Comparison of ENCODE assay signal across 1 cellular context in genomic region chr17:40417609-40418427, GRCh38.
A peak's percentile ranks its signal among the peaks of the same experiment; 100 is the strongest.
TF ChIP-seq lines count a peak whose summit lies in the region.

A gene with protein sequence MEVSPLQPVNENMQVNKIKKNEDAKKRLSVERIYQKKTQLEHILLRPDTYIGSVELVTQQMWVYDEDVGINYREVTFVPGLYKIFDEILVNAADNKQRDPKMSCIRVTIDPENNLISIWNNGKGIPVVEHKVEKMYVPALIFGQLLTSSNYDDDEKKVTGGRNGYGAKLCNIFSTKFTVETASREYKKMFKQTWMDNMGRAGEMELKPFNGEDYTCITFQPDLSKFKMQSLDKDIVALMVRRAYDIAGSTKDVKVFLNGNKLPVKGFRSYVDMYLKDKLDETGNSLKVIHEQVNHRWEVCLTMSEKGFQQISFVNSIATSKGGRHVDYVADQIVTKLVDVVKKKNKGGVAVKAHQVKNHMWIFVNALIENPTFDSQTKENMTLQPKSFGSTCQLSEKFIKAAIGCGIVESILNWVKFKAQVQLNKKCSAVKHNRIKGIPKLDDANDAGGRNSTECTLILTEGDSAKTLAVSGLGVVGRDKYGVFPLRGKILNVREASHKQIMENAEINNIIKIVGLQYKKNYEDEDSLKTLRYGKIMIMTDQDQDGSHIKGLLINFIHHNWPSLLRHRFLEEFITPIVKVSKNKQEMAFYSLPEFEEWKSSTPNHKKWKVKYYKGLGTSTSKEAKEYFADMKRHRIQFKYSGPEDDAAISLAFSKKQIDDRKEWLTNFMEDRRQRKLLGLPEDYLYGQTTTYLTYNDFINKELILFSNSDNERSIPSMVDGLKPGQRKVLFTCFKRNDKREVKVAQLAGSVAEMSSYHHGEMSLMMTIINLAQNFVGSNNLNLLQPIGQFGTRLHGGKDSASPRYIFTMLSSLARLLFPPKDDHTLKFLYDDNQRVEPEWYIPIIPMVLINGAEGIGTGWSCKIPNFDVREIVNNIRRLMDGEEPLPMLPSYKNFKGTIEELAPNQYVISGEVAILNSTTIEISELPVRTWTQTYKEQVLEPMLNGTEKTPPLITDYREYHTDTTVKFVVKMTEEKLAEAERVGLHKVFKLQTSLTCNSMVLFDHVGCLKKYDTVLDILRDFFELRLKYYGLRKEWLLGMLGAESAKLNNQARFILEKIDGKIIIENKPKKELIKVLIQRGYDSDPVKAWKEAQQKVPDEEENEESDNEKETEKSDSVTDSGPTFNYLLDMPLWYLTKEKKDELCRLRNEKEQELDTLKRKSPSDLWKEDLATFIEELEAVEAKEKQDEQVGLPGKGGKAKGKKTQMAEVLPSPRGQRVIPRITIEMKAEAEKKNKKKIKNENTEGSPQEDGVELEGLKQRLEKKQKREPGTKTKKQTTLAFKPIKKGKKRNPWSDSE (N-terminal part only) (minus strand): TSS chr17:40417896. CDS start chr17:40417791, 105 bp downstream.

TF ChIP-seq in K562, 482 proteins besides CTCF, POLR2A, EP300 and RAD21 (continued from another document and continues in another):
- TF ChIP-seq, protein P1, sequence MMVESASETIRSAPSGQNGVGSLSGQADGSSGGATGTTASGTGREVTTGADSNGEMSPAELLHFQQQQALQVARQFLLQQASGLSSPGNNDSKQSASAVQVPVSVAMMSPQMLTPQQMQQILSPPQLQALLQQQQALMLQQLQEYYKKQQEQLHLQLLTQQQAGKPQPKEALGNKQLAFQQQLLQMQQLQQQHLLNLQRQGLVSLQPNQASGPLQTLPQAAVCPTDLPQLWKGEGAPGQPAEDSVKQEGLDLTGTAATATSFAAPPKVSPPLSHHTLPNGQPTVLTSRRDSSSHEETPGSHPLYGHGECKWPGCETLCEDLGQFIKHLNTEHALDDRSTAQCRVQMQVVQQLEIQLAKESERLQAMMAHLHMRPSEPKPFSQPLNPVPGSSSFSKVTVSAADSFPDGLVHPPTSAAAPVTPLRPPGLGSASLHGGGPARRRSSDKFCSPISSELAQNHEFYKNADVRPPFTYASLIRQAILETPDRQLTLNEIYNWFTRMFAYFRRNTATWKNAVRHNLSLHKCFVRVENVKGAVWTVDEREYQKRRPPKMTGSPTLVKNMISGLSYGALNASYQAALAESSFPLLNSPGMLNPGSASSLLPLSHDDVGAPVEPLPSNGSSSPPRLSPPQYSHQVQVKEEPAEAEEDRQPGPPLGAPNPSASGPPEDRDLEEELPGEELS (CRISPR knock-in tag; IDR thresholded peaks at IDR 0.05; ENCODE audit: borderline replicate concordance): no peak
- TF ChIP-seq MYNN (IDR thresholded peaks at IDR 0.05): no peak
- no peak for TF ChIP-seq MYNN (CRISPR knock-in tag; IDR thresholded peaks at IDR 0.05)
- TF ChIP-seq ASH1L (IDR thresholded peaks at IDR 0.05; ENCODE audit: borderline replicate concordance, low read depth, partially characterized antibody): peak; percentile 100
- TF ChIP-seq C11orf30 (IDR thresholded peaks at IDR 0.05; ENCODE audit: low read depth): peak; percentile 42; the same call in 1 of the 2 replicates
- TF ChIP-seq RCOR1 (IDR thresholded peaks at IDR 0.05; ENCODE audit: borderline replicate concordance in 1 of 2, low read depth in 2 of 2, low read length in 2 of 2): no peak
- peak; percentile 71; the same call in 1 of the 2 replicates for TF ChIP-seq CBFB (CRISPR knock-in tag; IDR thresholded peaks at IDR 0.05)
- TF ChIP-seq TEAD1 (CRISPR knock-in tag; IDR thresholded peaks at IDR 0.05): no peak
- no peak for TF ChIP-seq HNRNPUL1 (IDR thresholded peaks at IDR 0.05; ENCODE audit: low read length)
- no peak for TF ChIP-seq RBM22 (IDR thresholded peaks at IDR 0.05; ENCODE audit: low read depth, low read length, poor library complexity, severe bottlenecking)
- TF ChIP-seq POLR2G (IDR thresholded peaks at IDR 0.05; ENCODE audit: low read depth, low read length): peak; percentile 94
- TF ChIP-seq, protein P2, sequence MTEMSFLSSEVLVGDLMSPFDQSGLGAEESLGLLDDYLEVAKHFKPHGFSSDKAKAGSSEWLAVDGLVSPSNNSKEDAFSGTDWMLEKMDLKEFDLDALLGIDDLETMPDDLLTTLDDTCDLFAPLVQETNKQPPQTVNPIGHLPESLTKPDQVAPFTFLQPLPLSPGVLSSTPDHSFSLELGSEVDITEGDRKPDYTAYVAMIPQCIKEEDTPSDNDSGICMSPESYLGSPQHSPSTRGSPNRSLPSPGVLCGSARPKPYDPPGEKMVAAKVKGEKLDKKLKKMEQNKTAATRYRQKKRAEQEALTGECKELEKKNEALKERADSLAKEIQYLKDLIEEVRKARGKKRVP (CRISPR knock-in tag; IDR thresholded peaks at IDR 0.05): no peak
- TF ChIP-seq CBX3 (IDR thresholded peaks at IDR 0.05; ENCODE audit: borderline replicate concordance in 1 of 2, low read length in 2 of 2): no peak
- TF ChIP-seq HOMEZ (CRISPR knock-in tag; IDR thresholded peaks at IDR 0.05): no peak
- TF ChIP-seq SMARCA4 (IDR thresholded peaks at IDR 0.05): no peak
- TF ChIP-seq MYC (IDR thresholded peaks at IDR 0.05; ENCODE audit: low read depth, low read length): peak; percentile 51
- TF ChIP-seq MYC (CRISPR knock-in tag; IDR thresholded peaks at IDR 0.05; ENCODE audit: borderline replicate concordance, low read depth): peak; percentile 26; the same call in 1 of the 2 replicates
- TF ChIP-seq FOXJ2 (tag; IDR thresholded peaks at IDR 0.05): no peak
- no peak for TF ChIP-seq XRCC5 (IDR thresholded peaks at IDR 0.05; ENCODE audit: low read depth, low read length)
- TF ChIP-seq CAMTA2 (CRISPR knock-in tag; conservative IDR thresholded peaks at IDR 0.05): no peak
- no peak for TF ChIP-seq HES1 (IDR thresholded peaks at IDR 0.05; ENCODE audit: low read depth)
- TF ChIP-seq MGA (IDR thresholded peaks at IDR 0.05): peak; percentile 88
- TF ChIP-seq RHOXF2B (CRISPR knock-in tag; conservative IDR thresholded peaks at IDR 0.05): no peak
- no peak for TF ChIP-seq RBM15 (IDR thresholded peaks at IDR 0.05; ENCODE audit: insufficient read depth, low read length)
- TF ChIP-seq ZNF263 (CRISPR knock-in tag; IDR thresholded peaks at IDR 0.05; ENCODE audit: borderline replicate concordance): 0 out of 2 replicates have a peak, but pooled peaks have one; percentile 18
- peak; percentile 77 for TF ChIP-seq LEF1 (IDR thresholded peaks at IDR 0.05)
- TF ChIP-seq HMGN3 (IDR thresholded peaks at IDR 0.05; ENCODE audit: borderline replicate concordance, extremely low read depth, insufficient read length, low read depth, low read length): peak; percentile 63
- TF ChIP-seq RBM25 (IDR thresholded peaks at IDR 0.05; ENCODE audit: low read depth, low read length, severe bottlenecking): peak; percentile 99
- TF ChIP-seq CBFA2T2 (conservative IDR thresholded peaks at IDR 0.05): no peak
- TF ChIP-seq CXXC5 (CRISPR knock-in tag; IDR thresholded peaks at IDR 0.05): peak; percentile 59
- TF ChIP-seq BRD4 (IDR thresholded peaks at IDR 0.05): peak; percentile 63; the same call in 1 of the 2 replicates
- peak; percentile 64; the same call in 1 of the 2 replicates for TF ChIP-seq MTA3 (IDR thresholded peaks at IDR 0.05; ENCODE audit: borderline replicate concordance)
- peak; percentile 86 for TF ChIP-seq E2F4 (CRISPR knock-in tag; IDR thresholded peaks at IDR 0.05; ENCODE audit: low read depth)
- TF ChIP-seq TARDBP (IDR thresholded peaks at IDR 0.05): peak; percentile 84
